In the genomic region with DNA sequence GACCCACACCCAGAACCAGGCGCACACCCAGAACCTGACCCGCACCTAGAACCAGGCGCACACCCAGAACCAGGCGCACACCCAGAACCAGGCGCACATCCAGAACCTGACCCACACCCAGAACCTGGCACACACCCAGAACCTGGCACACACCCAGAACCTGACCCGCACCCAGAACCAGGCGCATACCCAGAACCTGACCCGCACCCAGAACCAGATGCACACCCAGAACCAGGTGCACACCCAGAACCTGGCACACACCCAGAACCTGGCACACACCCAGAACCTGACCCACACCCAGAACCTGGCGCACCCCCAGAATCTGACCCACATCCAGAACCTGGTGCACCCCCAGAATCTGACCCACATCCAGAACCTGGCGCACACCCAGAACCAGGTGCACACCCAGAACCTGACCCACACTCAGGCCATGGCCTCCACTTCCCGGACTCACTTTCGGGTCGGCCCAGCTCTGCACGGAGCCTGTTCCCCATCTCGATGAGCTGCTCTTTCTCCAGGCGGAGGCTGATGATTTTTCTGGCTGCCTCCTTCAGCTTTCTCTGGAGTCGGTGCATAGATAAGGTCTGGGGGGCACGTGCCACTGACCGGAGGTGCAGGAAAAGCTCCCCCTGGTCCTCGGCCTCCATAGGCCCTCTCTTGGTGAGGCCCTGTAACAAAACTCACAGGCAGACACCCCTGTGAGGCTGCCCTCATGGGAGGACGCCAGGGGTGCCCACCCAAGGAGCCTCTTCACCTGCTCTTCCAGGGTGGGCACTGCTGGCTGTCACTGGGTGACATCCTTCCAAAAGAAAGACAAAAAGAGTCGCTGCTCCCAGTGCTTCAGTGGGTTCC, we compare ENCODE assay signal across 1 cellular context.
TF ChIP-seq lines count a peak whose summit lies in the region.

No MANE protein-coding gene starts in this region.

TF ChIP-seq in SK-N-SH, 30 proteins besides CTCF, POLR2A, EP300 and RAD21 (continued from another document):
- TF ChIP-seq CHD2 (IDR thresholded peaks at IDR 0.05; ENCODE audit: low read length, partially characterized antibody) (no peak), EZH2phosphoT487 (IDR thresholded peaks at IDR 0.05; ENCODE audit: borderline replicate concordance, low read depth) (no peak), FOSL2 (IDR thresholded peaks at IDR 0.05; ENCODE audit: borderline replicate concordance, low read depth) (no peak), MAX (IDR thresholded peaks at IDR 0.05; ENCODE audit: low read depth) (no peak), NRF1 (IDR thresholded peaks at IDR 0.05; ENCODE audit: low read depth, low read length) (no peak)
- TF ChIP-seq, protein P1, sequence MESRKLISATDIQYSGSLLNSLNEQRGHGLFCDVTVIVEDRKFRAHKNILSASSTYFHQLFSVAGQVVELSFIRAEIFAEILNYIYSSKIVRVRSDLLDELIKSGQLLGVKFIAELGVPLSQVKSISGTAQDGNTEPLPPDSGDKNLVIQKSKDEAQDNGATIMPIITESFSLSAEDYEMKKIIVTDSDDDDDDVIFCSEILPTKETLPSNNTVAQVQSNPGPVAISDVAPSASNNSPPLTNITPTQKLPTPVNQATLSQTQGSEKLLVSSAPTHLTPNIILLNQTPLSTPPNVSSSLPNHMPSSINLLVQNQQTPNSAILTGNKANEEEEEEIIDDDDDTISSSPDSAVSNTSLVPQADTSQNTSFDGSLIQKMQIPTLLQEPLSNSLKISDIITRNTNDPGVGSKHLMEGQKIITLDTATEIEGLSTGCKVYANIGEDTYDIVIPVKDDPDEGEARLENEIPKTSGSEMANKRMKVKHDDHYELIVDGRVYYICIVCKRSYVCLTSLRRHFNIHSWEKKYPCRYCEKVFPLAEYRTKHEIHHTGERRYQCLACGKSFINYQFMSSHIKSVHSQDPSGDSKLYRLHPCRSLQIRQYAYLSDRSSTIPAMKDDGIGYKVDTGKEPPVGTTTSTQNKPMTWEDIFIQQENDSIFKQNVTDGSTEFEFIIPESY (IDR thresholded peaks at IDR 0.05; ENCODE audit: borderline replicate concordance, low read depth), result no peak
